Comparison of ENCODE assay signal across 22 cellular contexts in genomic region chr6:157004530-157004929, GRCh38.
"Had no signal": no experiment of that assay in that cellular context is flagged by ENCODE, and none has a peak within 500 bp of the region (broad histone marks: within the 10 kb centered on the region; RNA-seq: fewer than 3 reads in every experiment).

No MANE protein-coding gene starts in this region.

- H3K36me3 ChIP-seq: left lung, lower lobe of right lung, neural progenitor cell, sigmoid colon, tibial nerve, upper lobe of left lung had no signal

- H3K27me3 ChIP-seq: left lung, neural progenitor cell, sigmoid colon, tibial nerve, upper lobe of left lung had no signal

- H3K4me3 ChIP-seq: left lung, lower lobe of right lung, neural progenitor cell, sigmoid colon, thoracic aorta, tibial nerve, upper lobe of left lung had no signal

- H3K27ac Mint-ChIP-seq: immature natural killer cell; nephron; neural progenitor cell; progenitor cell of endocrine pancreas; stimulated activated effector memory CD8-positive, alpha-beta T cell treated with anti-CD3 and anti-CD28 coated beads, Interleukin-12 subunit alpha, Interleukin-12 subunit beta, amount 100 ng/mL, for 72 hours had no signal

- H3K4me3 Mint-ChIP-seq: immature natural killer cell; nephron; neural progenitor cell; stimulated activated effector memory CD8-positive, alpha-beta T cell treated with anti-CD3 and anti-CD28 coated beads, Interleukin-12 subunit alpha, Interleukin-12 subunit beta, amount 100 ng/mL, for 72 hours had no signal

- DNase-seq: central memory CD4-positive, alpha-beta T cell; cortex of kidney; hypothalamus; immature natural killer cell; left lung; lower lobe of right lung; naive B cell; sigmoid colon; stimulated activated CD4-positive, alpha-beta T cell treated with anti-CD3 and anti-CD28 coated beads, Interleukin-2, amount 100 ng/mL, for 24 hours; stimulated activated CD4-positive, alpha-beta T cell treated with anti-CD3 and anti-CD28 coated beads, Interleukin-4, amount 100 ng/mL, for 24 hours; stimulated activated naive CD4-positive, alpha-beta T cell treated with Interleukin-2 at 50 U/mL for 16 hours; upper lobe of left lung had no signal

- ATAC-seq: left lung; lower lobe of right lung; stimulated activated effector memory CD8-positive, alpha-beta T cell treated with anti-CD3 and anti-CD28 coated beads, Interleukin-12 subunit alpha, Interleukin-12 subunit beta, amount 100 ng/mL, for 72 hours had no signal

- H3K4me1 ChIP-seq: left lung, lower lobe of right lung, upper lobe of left lung had no signal

- H3K9me3 Mint-ChIP-seq: immature natural killer cell; naive B cell; nephron; neural progenitor cell; stimulated activated effector memory CD8-positive, alpha-beta T cell treated with anti-CD3 and anti-CD28 coated beads, Interleukin-12 subunit alpha, Interleukin-12 subunit beta, amount 100 ng/mL, for 72 hours had no signal

- H3K27me3 Mint-ChIP-seq: naive B cell, progenitor cell of endocrine pancreas had no signal

- H3K27ac ChIP-seq: left lung, lower lobe of right lung, neural progenitor cell, parathyroid adenoma, sigmoid colon, thoracic aorta, tibial nerve, upper lobe of left lung had no signal

- H3K9me3 ChIP-seq: left lung, lower lobe of right lung, sigmoid colon, thoracic aorta, tibial nerve, upper lobe of left lung had no signal

- H3K36me3 Mint-ChIP-seq: immature natural killer cell had no signal

- FAIRE-seq: frontal cortex, keratinocyte, urothelium cell line had no signal
